In the genomic region with DNA sequence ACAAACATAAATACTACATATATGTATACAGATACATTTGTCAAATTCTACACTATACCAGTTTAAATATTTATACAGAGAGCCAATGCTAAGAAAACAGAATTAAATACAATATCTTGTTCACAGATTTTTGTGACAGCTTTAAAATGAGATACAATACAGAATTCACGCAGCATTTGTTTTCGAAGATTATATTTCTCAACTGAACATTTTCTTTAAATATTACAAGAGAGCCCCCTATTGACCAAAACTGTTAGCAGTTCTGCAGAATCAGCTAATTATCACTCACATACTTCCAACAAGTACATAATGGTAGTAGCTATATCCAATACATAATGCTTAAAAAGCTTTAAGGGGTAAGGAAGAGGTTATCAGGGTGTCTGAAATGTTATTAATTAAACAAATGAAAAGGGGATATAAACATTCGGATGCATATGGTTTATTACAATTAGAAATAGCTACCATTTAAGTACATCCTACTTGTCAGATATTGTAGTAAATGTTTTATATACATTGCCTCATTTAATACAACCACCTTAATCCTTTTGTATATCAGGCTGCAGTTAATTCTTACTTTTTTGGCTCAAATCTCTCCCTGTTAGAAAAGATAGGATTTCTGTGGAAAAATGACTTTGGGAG, we compare ENCODE assay signal across 8 cellular contexts. TPM values are rescaled to one million over a fixed set of nuclear protein-coding genes. Genes with fewer than 3 reads are reported as not detected.
DNase-seq lines count a peak whose midpoint lies in the region; ATAC-seq, FAIRE-seq and TF ChIP-seq lines count a peak whose summit lies in the region.

No MANE protein-coding gene starts in this region.

- H3K4me2 ChIP-seq in HepG2 (ENCODE audit: low read depth, low read length): no peak overlapping the region

- DNase-seq in NCI-H2107 treated with DMSO at 0.1 percent for 48 hours (lab: John Stamatoyannopoulos, UW; ENCODE audit: unreplicated experiment) (peak; percentile 40), NCI-H2107 (lab: John Stamatoyannopoulos, UW) (no peak), NCI-H1092 treated with DMSO at 0.1 percent for 48 hours (lab: John Stamatoyannopoulos, UW) (peak; percentile 62), amniotic epithelial cell (ENCODE audit: low read depth) (peak; percentile 32), HepG2 (ENCODE audit: low spot score) (peak; percentile 27), lower leg skin (ENCODE audit: low spot score in 2 of 2) (no peak), NCI-H187 treated with DMSO at 0.1 percent for 48 hours (lab: John Stamatoyannopoulos, UW) (no peak)
- no peak for DNase-seq in CD4-positive, alpha-beta memory T cell

- no peak overlapping the region for H3K4me3 ChIP-seq in HepG2 (replicated peaks in 1 of 3; ENCODE audit: insufficient read depth in 1 of 3, low read depth in 2 of 3, low read length in 3 of 3)
- no peak overlapping the region for H3K4me3 ChIP-seq in lower leg skin (ENCODE audit: low read depth, poor library complexity, severe bottlenecking)
- H3K4me3 ChIP-seq in CD4-positive, alpha-beta memory T cell (ENCODE audit: low read length in 2 of 2): no peak overlapping the region

- H3K4me3 Mint-ChIP-seq in CD4-positive, alpha-beta memory T cell: no peak overlapping the region

- intact Hi-C loops in HepG2 (cut with micrococcal nuclease; ENCODE audit: unreplicated experiment) (loop anchor here (1.0 kb wide), 2 partner anchors 196 to 219 kb away; no protein-coding TSS in a partner anchor), lower leg skin (cut with DNase I; ENCODE audit: low total_unique reads) (no loop called here)
- intact Hi-C loops in CD4-positive, alpha-beta memory T cell (cut with micrococcal nuclease): no loop called here

- TF ChIP-seq RAD21 in HepG2 (CRISPR knock-in tag; IDR thresholded peaks at IDR 0.05): no peak

- H3K36me3 ChIP-seq in HepG2 (replicated peaks in 1 of 2; ENCODE audit: control insufficient read depth in 1 of 2, insufficient read depth in 2 of 2, low read length in 2 of 2): no peaks in the 10 kb centered on the region
- no peaks in the 10 kb centered on the region for H3K36me3 ChIP-seq in CD4-positive, alpha-beta memory T cell (ENCODE audit: insufficient read depth, low read length)

- peak; percentile 47; the same call in 2 of the 3 replicates for ATAC-seq in HepG2

- H3K9me3 Mint-ChIP-seq in CD4-positive, alpha-beta memory T cell: peaks cover 0 to 4% (median 0%) of the 10 kb centered on the region in 8 donors

- no peak overlapping the region for H3K9ac ChIP-seq in HepG2 (ENCODE audit: insufficient read depth, low read depth, low read length)

- no peaks in the 10 kb centered on the region for H3K27me3 ChIP-seq in HepG2 (ENCODE audit: control insufficient read depth in 1 of 2, insufficient read depth in 2 of 2, low read length in 2 of 2)
- no peaks in the 10 kb centered on the region for H3K27me3 ChIP-seq in CD4-positive, alpha-beta memory T cell (ENCODE audit: insufficient read depth, low read length)

- CTCF ChIA-PET in HepG2 (lab: Yijun Ruan, JAX; ENCODE audit: low intra/inter-chr PET ratio, low total read pairs): interaction anchor here (0.8 to 2.3 kb wide), 3 partner anchors 45 to 220 kb away, joined by 5 to 7 read pairs (median 5); no protein-coding TSS in a partner anchor
- CTCF ChIA-PET in CD4-positive, alpha-beta memory T cell (lab: Charles Lee; ENCODE audit: partially characterized antibody): interaction anchor here (0.6 to 1.5 kb wide), 4 partner anchors 14 to 234 kb away, joined by 3 to 4 read pairs (median 4); no protein-coding TSS in a partner anchor

- no peak overlapping the region for H2AFZ ChIP-seq in HepG2 (ENCODE audit: low read length)

- TF ChIP-seq EP300 in HepG2 (IDR thresholded peaks at IDR 0.05; ENCODE audit: low read depth in 2 of 2, low read length in 2 of 2): no peak
- no peak for TF ChIP-seq EP300 in HepG2 (CRISPR knock-in tag; IDR thresholded peaks at IDR 0.05; ENCODE audit: borderline replicate concordance)

- H3K9me3 ChIP-seq in HepG2 (ENCODE audit: low read length): no peaks in the 10 kb centered on the region
- H3K9me3 ChIP-seq in CD4-positive, alpha-beta memory T cell (ENCODE audit: control insufficient read depth in 1 of 2, low read length in 2 of 2): no peaks in the 10 kb centered on the region

- no peaks in the 10 kb centered on the region for H4K20me1 ChIP-seq in HepG2 (ENCODE audit: insufficient read depth, low read length)

- H3K4me1 ChIP-seq in HepG2 (ENCODE audit: insufficient read depth, low read length): no peaks in the 10 kb centered on the region
- no peaks in the 10 kb centered on the region for H3K4me1 ChIP-seq in CD4-positive, alpha-beta memory T cell (ENCODE audit: insufficient read depth, low read length)

- H3K4me1 Mint-ChIP-seq in CD4-positive, alpha-beta memory T cell: peaks cover 0 to 2% (median 0%) of the 10 kb centered on the region in 4 donors

- no peak for TF ChIP-seq POLR2A in HepG2 (IDR thresholded peaks at IDR 0.05; ENCODE audit: insufficient read depth in 1 of 2, low read depth in 2 of 2, low read length in 2 of 2)
- no peak for TF ChIP-seq POLR2A in lower leg skin (IDR thresholded peaks at IDR 0.05)

- 68% methylated on average over 3 of the region's 3 CpGs for WGBS in HepG2 (ENCODE audit: low lambda C conversion rate)
- WGBS in lower leg skin, 2 donors: 57 to 59% methylated on average over 3 of the region's 3 CpGs

- in situ Hi-C loops in HepG2 (cut with HindIII; ENCODE audit: extremely low pct_ligation_motif_present, low pct_unique_long_range_greater_than_20kb): no loop called here

- peak; percentile 51 for TF ChIP-seq CTCF in HepG2 (CRISPR knock-in tag; IDR thresholded peaks at IDR 0.05)
- no peak for TF ChIP-seq CTCF in lower leg skin (IDR thresholded peaks at IDR 0.05)

- H3K79me2 ChIP-seq in HepG2 (ENCODE audit: insufficient read depth, low read length): no peaks in the 10 kb centered on the region

- H3K27ac Mint-ChIP-seq in CD4-positive, alpha-beta memory T cell: no peak overlapping the region

- no peaks in the 10 kb centered on the region for H3K27me3 Mint-ChIP-seq in CD4-positive, alpha-beta memory T cell

- peaks cover 39% of the 10 kb centered on the region in 2 donors for H3K36me3 Mint-ChIP-seq in CD4-positive, alpha-beta memory T cell

- POLR2A ChIA-PET in HepG2 (lab: Yijun Ruan, JAX): interaction anchor here (0.8 kb wide), 1 partner anchor 31 kb away, joined by 3 read pairs; a partner anchor contains a TSS
- POLR2A ChIA-PET in CD4-positive, alpha-beta memory T cell (lab: Charles Lee; ENCODE audit: partially characterized antibody): no interaction called here

- no peak for FAIRE-seq in HepG2 (lab: Jason Lieb, UNC)

- no TSS peak for BruUV-seq in HepG2 (replicated peaks; lab: Mats Ljungman, UMichigan)

- no peak overlapping the region for H3K27ac ChIP-seq in HepG2 (ENCODE audit: extremely low read length, insufficient read depth, low read length)
- no peak overlapping the region for H3K27ac ChIP-seq in CD4-positive, alpha-beta memory T cell (ENCODE audit: low read depth, low read length)

TF ChIP-seq in HepG2, 621 proteins besides CTCF, POLR2A, EP300 and RAD21:
- TF ChIP-seq, protein P1, sequence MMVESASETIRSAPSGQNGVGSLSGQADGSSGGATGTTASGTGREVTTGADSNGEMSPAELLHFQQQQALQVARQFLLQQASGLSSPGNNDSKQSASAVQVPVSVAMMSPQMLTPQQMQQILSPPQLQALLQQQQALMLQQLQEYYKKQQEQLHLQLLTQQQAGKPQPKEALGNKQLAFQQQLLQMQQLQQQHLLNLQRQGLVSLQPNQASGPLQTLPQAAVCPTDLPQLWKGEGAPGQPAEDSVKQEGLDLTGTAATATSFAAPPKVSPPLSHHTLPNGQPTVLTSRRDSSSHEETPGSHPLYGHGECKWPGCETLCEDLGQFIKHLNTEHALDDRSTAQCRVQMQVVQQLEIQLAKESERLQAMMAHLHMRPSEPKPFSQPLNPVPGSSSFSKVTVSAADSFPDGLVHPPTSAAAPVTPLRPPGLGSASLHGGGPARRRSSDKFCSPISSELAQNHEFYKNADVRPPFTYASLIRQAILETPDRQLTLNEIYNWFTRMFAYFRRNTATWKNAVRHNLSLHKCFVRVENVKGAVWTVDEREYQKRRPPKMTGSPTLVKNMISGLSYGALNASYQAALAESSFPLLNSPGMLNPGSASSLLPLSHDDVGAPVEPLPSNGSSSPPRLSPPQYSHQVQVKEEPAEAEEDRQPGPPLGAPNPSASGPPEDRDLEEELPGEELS (CRISPR knock-in tag; IDR thresholded peaks at IDR 0.05): no peak
- TF ChIP-seq STAG1 (CRISPR knock-in tag; IDR thresholded peaks at IDR 0.05) (peak; percentile 57), MAFF (IDR thresholded peaks at IDR 0.05; ENCODE audit: low read depth, low read length) (peak; percentile 94), FOXK1 (CRISPR knock-in tag; IDR thresholded peaks at IDR 0.05; ENCODE audit: borderline replicate concordance, low read depth) (no peak), MAFK (conservative IDR thresholded peaks at IDR 0.05 in 1 of 2, IDR thresholded peaks at IDR 0.05 in 1 of 2; ENCODE audit: low read length in 2 of 2) (peak; percentile 95 to 98)

RNA-seq across cellular contexts. Expression of a gene that starts 31.7 kb away (rescaled TPM):
- 2.9 and 3.7 TPM in 2 replicates for total RNA-seq in HepG2 (2016; rRNA removed; fragmentation: Illumina TruSeq; extraction: Trizol)
- total RNA-seq in HepG2 (2016; cell fraction: cytosol; rRNA removed; fragmentation: Illumina TruSeq; extraction: Trizol; ENCODE audit: low read depth): 2.6 and 3.0 TPM in 2 replicates
- total RNA-seq in HepG2 (2016; cell fraction: insoluble cytoplasmic fraction; rRNA removed; fragmentation: Illumina TruSeq; extraction: Trizol): 3.3 and 3.8 TPM in 2 replicates
- total RNA-seq in HepG2 (2016; cell fraction: membrane; rRNA removed; fragmentation: Illumina TruSeq; extraction: Trizol): 2.2 and 2.9 TPM in 2 replicates
- 13.9 and 14.9 TPM in 2 replicates for total RNA-seq in HepG2 (2016; cell fraction: nucleus; rRNA removed; fragmentation: Illumina TruSeq; extraction: Trizol)
- polyA plus RNA-seq in HepG2 (2011; rRNA removed): 2.4 TPM in 2 replicates
- polyA plus RNA-seq in HepG2 (2011; cell fraction: cytosol; rRNA removed): 0.59 and 0.92 TPM in 2 replicates
- polyA plus RNA-seq in HepG2 (2011; cell fraction: nucleus; rRNA removed): 3.4 and 4.6 TPM in 2 replicates
- polyA plus RNA-seq in HepG2 (2012): 2.1 and 2.2 TPM in 2 replicates
- polyA plus RNA-seq in HepG2 (2016; cell fraction: cytosol; fragmentation: Illumina TruSeq; extraction: Trizol; ENCODE audit: low read depth): 0.35 and 0.69 TPM in 2 replicates
- 2.5 and 2.6 TPM in 2 replicates for polyA plus RNA-seq in HepG2 (2016; cell fraction: insoluble cytoplasmic fraction; fragmentation: Illumina TruSeq; extraction: Trizol; ENCODE audit: low read depth)
- polyA plus RNA-seq in HepG2 (2016; cell fraction: membrane; fragmentation: Illumina TruSeq; extraction: Trizol; ENCODE audit: low read depth): 0.97 and 1.6 TPM in 2 replicates
- polyA plus RNA-seq in HepG2 (2016; cell fraction: nucleus; fragmentation: Illumina TruSeq; extraction: Trizol; ENCODE audit: insufficient read depth, low read depth): 9.0 and 10.1 TPM in 2 replicates
- 0.14 and 2.7 TPM in 2 replicates for polyA minus RNA-seq in HepG2 (2011; rRNA and poly(A)+ RNA removed; ENCODE audit: low replicate concordance)
- 1.5 and 2.3 TPM in 2 replicates for polyA minus RNA-seq in HepG2 (2011; cell fraction: cytosol; rRNA and poly(A)+ RNA removed)
- 26.1 and 27.0 TPM in 2 replicates for polyA minus RNA-seq in HepG2 (2011; cell fraction: nucleus; rRNA and poly(A)+ RNA removed)
- total RNA-seq in lower leg skin: 10 to 100 TPM in 1 of 4 donors, 1 to 10 TPM in 3; 4.6 to 10.2 (median 7.7) TPM
- 1 to 10 TPM; 6.5 to 8.9 TPM for total RNA-seq in CD4-positive, alpha-beta memory T cell
- 1 to 10 TPM; 1.2 TPM for polyA plus RNA-seq in CD4-positive, alpha-beta memory T cell

Comparison
In these comparisons a context has a peak if more than half of its experiments do, and no peak if none do; other contexts are left out.
1. DNase-seq: peak in NCI-H2107 treated with DMSO at 0.1 percent for 48 hours (single experiment), NCI-H1092 treated with DMSO at 0.1 percent for 48 hours (single experiment), amniotic epithelial cell (single experiment) and HepG2 (single experiment); none in NCI-H2107 (single experiment), lower leg skin (0 of 2), NCI-H187 treated with DMSO at 0.1 percent for 48 hours (single experiment) and CD4-positive, alpha-beta memory T cell (0 of 5).